In genomic region chr10:125025341-125025740, GRCh38 we compare ENCODE assay signal across 22 cellular contexts.
DNase-seq lines count a peak whose midpoint lies in the region; FAIRE-seq and TF ChIP-seq lines count a peak whose summit lies in the region.
"Had no signal": no experiment of that assay in that cellular context is flagged by ENCODE, and none has a peak within 500 bp of the region (broad histone marks: within the 10 kb centered on the region; RNA-seq: fewer than 3 reads in every experiment).

No MANE protein-coding gene starts in this region.

- no peaks in the 10 kb centered on the region for H3K27me3 Mint-ChIP-seq in brain
- peaks cover 0 to 4% (median 3%) of the 10 kb centered on the region in 3 donors for H3K27me3 Mint-ChIP-seq in immature natural killer cell (ENCODE audit: low read depth in 3 of 3)

- CTCF ChIA-PET in AG04450 (lab: Charles Lee) (interaction anchor here (0.6 kb wide), 1 partner anchor 11 kb away, joined by 3 read pairs; no protein-coding TSS in a partner anchor), HEK293T (lab: Yijun Ruan, JAX) (interaction anchor here (1.7 kb wide), 1 partner anchor 23 kb away, joined by 4 read pairs; no protein-coding TSS in a partner anchor)

- peaks cover 86% of the 10 kb centered on the region for H3K4me1 Mint-ChIP-seq in brain
- peaks cover 65 to 79% of the 10 kb centered on the region in 2 donors for H3K4me1 Mint-ChIP-seq in immature natural killer cell
- H3K4me1 Mint-ChIP-seq: CD8-positive, alpha-beta memory T cell had no signal

- no peak for TF ChIP-seq CTCF in AG04450 (IDR thresholded peaks at IDR 0.05; ENCODE audit: low read depth, low read length)
- no peak for TF ChIP-seq CTCF in brain (conservative IDR thresholded peaks at IDR 0.05)
- TF ChIP-seq CTCF in D721Med (IDR thresholded peaks at IDR 0.05; ENCODE audit: insufficient read depth, missing control alignments), result no peak

- POLR2A ChIA-PET in AG04450 (lab: Yijun Ruan, JAX), result interaction anchor here (1.3 kb wide), 1 partner anchor 10 kb away, joined by 4 read pairs; no protein-coding TSS in a partner anchor
- POLR2A ChIA-PET in HEK293T (lab: Yijun Ruan, JAX), result no interaction called here

- H3K27me3 ChIP-seq in AG04450 (ENCODE audit: control insufficient read depth, insufficient read depth, low read length), result no peaks in the 10 kb centered on the region
- H3K27me3 ChIP-seq: gastroesophageal sphincter, SJCRH30 had no signal

- DNase-seq in AG04450 (ENCODE audit: low read depth, low spot score), result peak; percentile 15
- no peak for DNase-seq in HEK293T (ENCODE audit: extremely low spot score)
- DNase-seq in immature natural killer cell, result no peak
- DNase-seq in D721Med (ENCODE audit: insufficient read length, low spot score), result no peak
- DNase-seq in T-helper 2 cell, result no peak
- DNase-seq in RKO (ENCODE audit: low spot score), result no peak
- DNase-seq in HTR-8/SVneo (ENCODE audit: insufficient read length, low spot score), result no peak
- DNase-seq: activated CD4-positive, alpha-beta T cell treated with anti-CD3 and anti-CD28 coated beads for 48 hours; activated CD8-positive, alpha-beta memory T cell treated with anti-CD3 and anti-CD28 coated beads, Interleukin-2, amount 50 U/mL, for 48 hours; activated gamma-delta T cell; anterior cingulate cortex; CD8-positive, alpha-beta memory T cell; EL; NCI-H1092 treated with DMSO at 0.1 percent for 48 hours; NCI-H2081 treated with DMSO at 0.1 percent for 48 hours; NCI-H510A treated with DMSO at 0.1 percent for 48 hours; SJCRH30 had no signal

- H3K9me3 Mint-ChIP-seq in brain (peaks cover 0 to 11% (median 9%) of the 10 kb centered on the region in 5 experiments), immature natural killer cell (no peaks in the 10 kb centered on the region)
- H3K9me3 Mint-ChIP-seq: CD8-positive, alpha-beta memory T cell had no signal

- no peak overlapping the region for H3K4me3 ChIP-seq in AG04450 (ENCODE audit: low read depth, low read length)
- H3K4me3 ChIP-seq: gastroesophageal sphincter, SJCRH30 had no signal

- no peak overlapping the region for H3K27ac ChIP-seq in AG04450 (ENCODE audit: low read depth, low read length)
- H3K27ac ChIP-seq: gastroesophageal sphincter, KMS-11, SJCRH30 had no signal

- H3K4me3 Mint-ChIP-seq in brain (peak overlapping the region in 4 of 5 experiments; percentile 18 to 69 (median 53)), immature natural killer cell (no peak overlapping the region)

- H3K9me3 ChIP-seq in AG04450 (ENCODE audit: control insufficient read depth, insufficient read depth, low read length), result no peaks in the 10 kb centered on the region; the same call in 1 of the 2 replicates
- H3K9me3 ChIP-seq: gastroesophageal sphincter, SJCRH30 had no signal

- H3K27ac Mint-ChIP-seq in brain (peak overlapping the region; percentile 41 to 95 (median 92)), immature natural killer cell (peak overlapping the region in 5 of 6 donors; percentile 10 to 75 (median 68))
- H3K27ac Mint-ChIP-seq: CD8-positive, alpha-beta memory T cell had no signal

- peaks cover 38% of the 10 kb centered on the region for H3K36me3 Mint-ChIP-seq in brain
- peaks cover 4 to 29% (median 8%) of the 10 kb centered on the region in 3 donors for H3K36me3 Mint-ChIP-seq in immature natural killer cell
- H3K36me3 Mint-ChIP-seq: CD8-positive, alpha-beta memory T cell had no signal

- FAIRE-seq in D721Med (lab: Jason Lieb, UNC) (no peak), HTR-8/SVneo (lab: Jason Lieb, UNC) (no peak)
- FAIRE-seq: GM19239, urothelium cell line had no signal

TF ChIP-seq in HEK293T, 16 proteins besides CTCF, POLR2A, EP300 and RAD21:
- TF ChIP-seq ELF4 (IDR thresholded peaks at IDR 0.05), result no peak
- TF ChIP-seq, protein P1, sequence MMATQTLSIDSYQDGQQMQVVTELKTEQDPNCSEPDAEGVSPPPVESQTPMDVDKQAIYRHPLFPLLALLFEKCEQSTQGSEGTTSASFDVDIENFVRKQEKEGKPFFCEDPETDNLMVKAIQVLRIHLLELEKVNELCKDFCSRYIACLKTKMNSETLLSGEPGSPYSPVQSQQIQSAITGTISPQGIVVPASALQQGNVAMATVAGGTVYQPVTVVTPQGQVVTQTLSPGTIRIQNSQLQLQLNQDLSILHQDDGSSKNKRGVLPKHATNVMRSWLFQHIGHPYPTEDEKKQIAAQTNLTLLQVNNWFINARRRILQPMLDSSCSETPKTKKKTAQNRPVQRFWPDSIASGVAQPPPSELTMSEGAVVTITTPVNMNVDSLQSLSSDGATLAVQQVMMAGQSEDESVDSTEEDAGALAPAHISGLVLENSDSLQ (IDR thresholded peaks at IDR 0.05), result peak; percentile 76

Comparison
In these comparisons a context has a peak if more than half of its experiments do, and no peak if none do; other contexts are left out.
1. H3K4me3 Mint-ChIP-seq: peak in brain (4 of 5); none in immature natural killer cell (0 of 5).